25 cellular contexts compared by ENCODE assay signal in the genomic region with DNA sequence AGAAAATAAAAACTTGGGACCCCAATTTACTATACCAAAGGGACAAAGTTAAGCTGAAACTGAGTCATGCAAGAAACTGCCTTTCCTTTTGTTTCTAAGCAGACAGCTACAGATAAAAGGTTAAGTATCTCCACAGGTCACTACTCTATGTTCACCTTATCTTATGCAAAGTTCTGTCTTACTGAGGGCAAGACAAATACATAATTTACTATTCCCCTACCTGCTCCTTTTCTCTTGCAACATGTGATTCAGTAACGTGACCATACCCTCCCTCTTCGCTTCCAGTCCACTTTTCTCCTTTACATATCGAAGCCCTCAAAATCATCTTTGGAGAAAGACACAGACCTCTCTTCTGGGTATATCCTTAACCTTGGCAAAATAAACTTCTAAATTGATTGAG.
"Had no signal": no experiment of that assay in that cellular context is flagged by ENCODE, and none has a peak within 500 bp of the region (broad histone marks: within the 10 kb centered on the region; RNA-seq: fewer than 3 reads in every experiment).

No MANE protein-coding gene starts in this region.

- H3K79me2 ChIP-seq: parathyroid adenoma had no signal

- FAIRE-seq: small intestine, urothelium cell line had no signal

- DNase-seq: occipital lobe; ovary; posterior cingulate gyrus; psoas muscle; right cardiac atrium; right lobe of liver; sigmoid colon; small intestine; stimulated activated CD4-positive, alpha-beta T cell treated with anti-CD3 and anti-CD28 coated beads, Interleukin-15, amount 100 ng/mL, for 24 hours; stimulated activated CD4-positive, alpha-beta T cell treated with anti-CD3 and anti-CD28 coated beads, Interleukin-2, amount 100 ng/mL, for 24 hours; stimulated activated CD4-positive, alpha-beta T cell treated with anti-CD3 and anti-CD28 coated beads, Interleukin-2, amount 100 ng/mL, for 48 hours; stimulated activated CD4-positive, alpha-beta T cell treated with anti-CD3 and anti-CD28 coated beads, Interleukin-4, amount 100 ng/mL, for 24 hours; stimulated activated naive B cell treated with anti-CD40 and anti-IgM and Interleukin-4, amounts not matched to agents 10 μg/mL and 1 μg/mL and 100 μg/mL, for 72 hours; stimulated activated naive CD4-positive, alpha-beta T cell treated with Interleukin-2 at 50 U/mL for 16 hours; stomach; thyroid gland; trophoblast cell; upper lobe of left lung had no signal

- H3K4me2 ChIP-seq: neural progenitor cell had no signal

- H3K27ac ChIP-seq: neural progenitor cell, ovary, parathyroid adenoma, psoas muscle, right lobe of liver, sigmoid colon, thoracic aorta, thyroid gland, tibial nerve, upper lobe of left lung, vagina had no signal

- H3K9ac ChIP-seq: neural progenitor cell, parathyroid adenoma had no signal

- H3K4me1 ChIP-seq: parathyroid adenoma, psoas muscle, right lobe of liver, tibial nerve, upper lobe of left lung had no signal

- H3K9me3 ChIP-seq: ovary, psoas muscle, right lobe of liver, sigmoid colon, stomach, thoracic aorta, thyroid gland, upper lobe of left lung, vagina had no signal

- H3K27me3 ChIP-seq: neural progenitor cell, ovary, right lobe of liver, sigmoid colon, stomach, thyroid gland, tibial nerve, upper lobe of left lung, vagina had no signal

- H3K36me3 ChIP-seq: neural progenitor cell, ovary, right lobe of liver, sigmoid colon, stomach, thoracic aorta, thyroid gland, tibial nerve, upper lobe of left lung, vagina had no signal

- ATAC-seq: psoas muscle; right cardiac atrium; right lobe of liver; stimulated activated effector memory CD8-positive, alpha-beta T cell treated with anti-CD3 and anti-CD28 coated beads, Interleukin-12 subunit alpha, Interleukin-12 subunit beta, amount 100 ng/mL, for 72 hours; stimulated activated naive B cell treated with anti-CD40 and anti-IgM and Interleukin-4, amounts not matched to agents 10 μg/mL and 1 μg/mL and 100 μg/mL, for 72 hours had no signal

- H2AFZ ChIP-seq: neural progenitor cell, parathyroid adenoma had no signal

- H3K4me3 ChIP-seq: neural progenitor cell, ovary, psoas muscle, right lobe of liver, sigmoid colon, stomach, thoracic aorta, thyroid gland, tibial nerve, upper lobe of left lung, vagina had no signal
